Comparison of ENCODE assay signal across 14 cellular contexts in the genomic region with DNA sequence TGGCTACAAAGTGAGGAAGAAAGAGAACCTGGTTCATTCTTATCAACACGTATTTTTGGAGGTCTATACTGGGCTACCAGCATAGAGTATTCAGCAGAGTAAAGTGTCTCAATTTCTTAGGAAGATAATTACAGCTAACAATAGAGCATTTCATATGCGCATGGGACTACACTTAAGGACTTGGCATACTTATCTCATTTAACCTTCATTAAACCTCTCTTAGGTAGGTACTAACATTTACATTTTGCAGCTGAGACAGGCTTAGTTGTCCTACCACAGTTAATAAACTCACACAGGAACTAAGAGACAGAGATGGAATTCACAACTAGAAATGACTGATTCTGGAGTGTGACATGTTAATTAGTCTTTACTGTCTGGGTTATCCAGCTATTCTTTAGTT.
"Had no signal": no experiment of that assay in that cellular context is flagged by ENCODE, and none has a peak within 500 bp of the region (broad histone marks: within the 10 kb centered on the region; RNA-seq: fewer than 3 reads in every experiment).

No MANE protein-coding gene starts in this region.

- DNase-seq: activated CD8-positive, alpha-beta memory T cell treated with anti-CD3 and anti-CD28 coated beads, Interleukin-2, amount 50 U/mL, for 48 hours; activated CD8-positive, alpha-beta T cell treated with anti-CD3 and anti-CD28 coated beads, Interleukin-2, amount 10 ng/mL, durations not matched to agents 7 days and 5 days; cerebellar nuclear complex; effector memory CD8-positive, alpha-beta T cell; right cardiac atrium; stimulated activated naive CD4-positive, alpha-beta T cell treated with Interleukin-2 at 50 U/mL for 16 hours; upper lobe of left lung had no signal

- H3K9me3 ChIP-seq: gastroesophageal sphincter, suprapubic skin, upper lobe of left lung had no signal

- H3K27ac Mint-ChIP-seq: activated CD8-positive, alpha-beta T cell treated with anti-CD3 and anti-CD28 coated beads, Interleukin-2, amount 10 ng/mL, durations not matched to agents 7 days and 5 days; dendritic cell treated with granulocyte-macrophage colony-stimulating factor and Interleukin-4, amounts not matched to agents 40 ng/mL and 50 ng/mL, for 4 days; mesothelial cell of epicardium; T-helper 2 cell treated with Interferon-gamma antibody and Interleukin-4, amounts not matched to agents 5 μg/mL and 100 μg/mL, for 36 hours had no signal

- H3K27me3 Mint-ChIP-seq: dendritic cell treated with granulocyte-macrophage colony-stimulating factor and Interleukin-4, amounts not matched to agents 40 ng/mL and 50 ng/mL, for 4 days; effector memory CD8-positive, alpha-beta T cell had no signal

- H3K9me3 Mint-ChIP-seq: dendritic cell treated with granulocyte-macrophage colony-stimulating factor and Interleukin-4, amounts not matched to agents 40 ng/mL and 50 ng/mL, for 4 days; effector memory CD8-positive, alpha-beta T cell; mesothelial cell of epicardium; T-helper 2 cell treated with Interferon-gamma antibody and Interleukin-4, amounts not matched to agents 5 μg/mL and 100 μg/mL, for 36 hours had no signal

- H3K4me3 Mint-ChIP-seq: activated CD8-positive, alpha-beta T cell treated with anti-CD3 and anti-CD28 coated beads, Interleukin-2, amount 10 ng/mL, durations not matched to agents 7 days and 5 days; dendritic cell treated with granulocyte-macrophage colony-stimulating factor and Interleukin-4, amounts not matched to agents 40 ng/mL and 50 ng/mL, for 4 days; effector memory CD8-positive, alpha-beta T cell; mesothelial cell of epicardium; T-helper 2 cell treated with Interferon-gamma antibody and Interleukin-4, amounts not matched to agents 5 μg/mL and 100 μg/mL, for 36 hours had no signal

- H3K27ac ChIP-seq: epithelial cell of prostate, gastroesophageal sphincter, suprapubic skin, upper lobe of left lung had no signal

- ATAC-seq: activated CD8-positive, alpha-beta T cell treated with anti-CD3 and anti-CD28 coated beads, Interleukin-2, amount 10 ng/mL, durations not matched to agents 7 days and 5 days; effector memory CD8-positive, alpha-beta T cell; gastroesophageal sphincter; right cardiac atrium had no signal

- H3K4me1 ChIP-seq: suprapubic skin had no signal

- H3K27me3 ChIP-seq: gastroesophageal sphincter, suprapubic skin, upper lobe of left lung had no signal

- H3K4me1 Mint-ChIP-seq: mesothelial cell of epicardium had no signal

- H3K4me3 ChIP-seq: gastroesophageal sphincter, smooth muscle cell, suprapubic skin, upper lobe of left lung had no signal
